In genomic region chr20:44910690-44911262, GRCh38 we compare ENCODE assay signal across 8 cellular contexts. TPM values are rescaled to one million over a fixed set of nuclear protein-coding genes. Genes with fewer than 3 reads are reported as not detected.
DNase-seq lines count a peak whose midpoint lies in the region; ATAC-seq, FAIRE-seq and TF ChIP-seq lines count a peak whose summit lies in the region.

No MANE protein-coding gene starts in this region.

- peak overlapping the region; percentile 57 for H4K8ac ChIP-seq in mesendoderm (ENCODE audit: low read depth, low read length)

- TF ChIP-seq POLR2A in K562 (conservative IDR thresholded peaks at IDR 0.05): no peak

- intact Hi-C loops in K562 (cut with micrococcal nuclease): loop anchor here (2.0 to 10.0 kb wide), 2 partner anchors 50 to 184 kb away; partner anchors contain the start of gene TOMM34

- no peak overlapping the region for H2AK5ac ChIP-seq in mesendoderm (ENCODE audit: low read length)

- H4K20me1 ChIP-seq in K562 (replicated peaks; ENCODE audit: control insufficient read depth, insufficient read depth, low read length): 0 out of 2 replicates have a peak, but pooled peaks cover 3% of the 10 kb centered on the region

- no peak for TF ChIP-seq EP300 in K562 (IDR thresholded peaks at IDR 0.05; ENCODE audit: low read length)

- H3K9me3 Mint-ChIP-seq in IgD-negative memory B cell: no peaks in the 10 kb centered on the region

- H3K4ac ChIP-seq in mesendoderm (ENCODE audit: low read depth, low read length): peak overlapping the region; percentile 58

- H3K27me3 ChIP-seq in BE2C (no peaks in the 10 kb centered on the region), K562 (ENCODE audit: control insufficient read depth in 2 of 2, insufficient read depth in 2 of 2, low read length in 2 of 2) (no peaks in the 10 kb centered on the region), mesendoderm (ENCODE audit: insufficient read depth, low read length, poor library complexity) (no peaks in the 10 kb centered on the region)

- no peaks in the 10 kb centered on the region for H3K36me3 Mint-ChIP-seq in IgD-negative memory B cell

- POLR2A ChIA-PET in K562 (lab: Yijun Ruan, JAX): interaction anchor here (0.7 to 5.2 kb wide), 8 partner anchors 13 to 398 kb away, joined by 3 to 50 read pairs (median 6); partner anchors contain the start of gene MATN4

- H3K36me3 ChIP-seq in BE2C: peaks cover 15% of the 10 kb centered on the region
- peaks cover 62% of the 10 kb centered on the region for H3K36me3 ChIP-seq in K562 (ENCODE audit: control insufficient read depth, insufficient read depth, low read length)
- H3K36me3 ChIP-seq in mesendoderm (ENCODE audit: control insufficient read depth, insufficient read depth, low read length): peaks cover 8% of the 10 kb centered on the region

- H3K9ac ChIP-seq in K562 (ENCODE audit: insufficient read depth in 1 of 2, low read depth in 2 of 2, low read length in 2 of 2) (peak overlapping the region; percentile 83 to 90), mesendoderm (ENCODE audit: low read length) (peak overlapping the region; percentile 90)

- H3K23ac ChIP-seq in mesendoderm (ENCODE audit: low read length): no peak overlapping the region

- TF ChIP-seq CTCF in BE2C (IDR thresholded peaks at IDR 0.05; ENCODE audit: low read depth, low read length) (no peak), K562 (IDR thresholded peaks at IDR 0.05 in 2 of 3, conservative IDR thresholded peaks at IDR 0.05 in 1 of 3; ENCODE audit: insufficient read depth in 2 of 3, low read depth in 1 of 3, low read length in 3 of 3) (no peak)

- ATAC-seq in K562: peak; percentile 41

- H3K4me3 ChIP-seq in BE2C (ENCODE audit: low read depth, low read length): peak overlapping the region; percentile 69
- H3K4me3 ChIP-seq in K562: peak overlapping the region; percentile 56
- H3K4me3 ChIP-seq in mesendoderm (ENCODE audit: low read length): peak overlapping the region; percentile 82

- peaks cover 20% of the 10 kb centered on the region for H3K79me2 ChIP-seq in K562 (ENCODE audit: control insufficient read depth, insufficient read depth, low read length)
- peaks cover 2% of the 10 kb centered on the region for H3K79me2 ChIP-seq in mesendoderm (ENCODE audit: control insufficient read depth, insufficient read depth, low read length)

- H3K4me3 Mint-ChIP-seq in IgD-negative memory B cell: peak overlapping the region; percentile 87 to 92 (median 89)

- no peak overlapping the region for H2BK120ac ChIP-seq in mesendoderm (ENCODE audit: low read depth, low read length)

- H3K18ac ChIP-seq in mesendoderm (ENCODE audit: low read length): peak overlapping the region; percentile 96

- in situ Hi-C loops in K562 (cut with MboI): no loop called here

- H2BK5ac ChIP-seq in mesendoderm (ENCODE audit: low read length): no peak overlapping the region

- H3K4me1 ChIP-seq in BE2C: no peaks in the 10 kb centered on the region
- peaks cover 14 to 24% of the 10 kb centered on the region in 2 experiments for H3K4me1 ChIP-seq in K562 (replicated peaks in 1 of 2; ENCODE audit: control insufficient read depth in 2 of 2, insufficient read depth in 2 of 2, low read length in 2 of 2)
- H3K4me1 ChIP-seq in mesendoderm (ENCODE audit: control insufficient read depth, low read depth, low read length): peaks cover 6% of the 10 kb centered on the region

- peak overlapping the region; percentile 53 to 85 (median 73) for H3K27ac Mint-ChIP-seq in IgD-negative memory B cell

- H3K27ac ChIP-seq in K562 (ENCODE audit: extremely low read depth, low read depth, low read length) (peak overlapping the region; percentile 80), mesendoderm (ENCODE audit: low read depth, low read length) (peak overlapping the region; percentile 17)

- no peak overlapping the region for H2BK15ac ChIP-seq in mesendoderm (replicated peaks; ENCODE audit: low read depth)

- H3K9me3 ChIP-seq in BE2C (no peaks in the 10 kb centered on the region), K562 (replicated peaks; ENCODE audit: control insufficient read depth, insufficient read depth, low read depth, low read length) (no peaks in the 10 kb centered on the region)

- BruUV-seq in K562 (replicated peaks; lab: Mats Ljungman, UMichigan): TSS peak; percentile 84

- FAIRE-seq in K562 (lab: Jason Lieb, UNC): peak; percentile 75

- H3K4me2 ChIP-seq in K562 (ENCODE audit: insufficient read depth, low read length) (peak overlapping the region; percentile 89), mesendoderm (ENCODE audit: low read length) (peak overlapping the region; percentile 95)

- H3K9me1 ChIP-seq in K562 (ENCODE audit: control insufficient read depth, insufficient read depth, low read length): no peaks in the 10 kb centered on the region

- H3K27me3 Mint-ChIP-seq in IgD-negative memory B cell: no peaks in the 10 kb centered on the region

- DNase-seq in BE2C: no peak
- DNase-seq in K562 (ENCODE audit: extremely low read depth in 1 of 4, low spot score in 3 of 4): peak in 3 of 4 experiments; percentile 31 to 57 (median 36)
- peak; percentile 51 for DNase-seq in mesendoderm
- DNase-seq in GOT3 (lab: John Stamatoyannopoulos, UW): no peak
- no peak for DNase-seq in NCI-H526 treated with DMSO at 0.1 percent for 48 hours (lab: John Stamatoyannopoulos, UW)
- DNase-seq in activated gamma-delta T cell treated with Interleukin-2 at 50 U/mL for 16 hours: no peak
- no peak for DNase-seq in NCI-H446 (lab: John Stamatoyannopoulos, UW)

- peak overlapping the region; percentile 94 for H3K56ac ChIP-seq in mesendoderm (ENCODE audit: low read length)

- H3K79me1 ChIP-seq in mesendoderm (ENCODE audit: low read length): peaks cover 7% of the 10 kb centered on the region

- no peak overlapping the region for H4K5ac ChIP-seq in mesendoderm (ENCODE audit: low read length)

- no peak for TF ChIP-seq RAD21 in K562 (CRISPR knock-in tag; conservative IDR thresholded peaks at IDR 0.05 in 1 of 2, IDR thresholded peaks at IDR 0.05 in 1 of 2)

- CTCF ChIA-PET in K562 (lab: Yijun Ruan, JAX; ENCODE audit: low intra/inter-chr PET ratio): no interaction called here

- WGBS in K562 (ENCODE audit: insufficient coverage, low coverage, missing lambda C conversion rate): 8% methylated on average over 17 of the region's 17 CpGs
- no CpG with 5 or more reads among the region's 17 CpGs for WGBS in mesendoderm (ENCODE audit: extremely low coverage, insufficient coverage, low lambda C conversion rate)

- peak overlapping the region; percentile 82 for H2AFZ ChIP-seq in K562 (ENCODE audit: low read depth, low read length)

- peaks cover 8 to 16% (median 12%) of the 10 kb centered on the region in 3 donors for H3K4me1 Mint-ChIP-seq in IgD-negative memory B cell

RNA-seq across cellular contexts. Expression of gene PABPC1L, which starts 0.9 kb away (rescaled TPM):
- 17.0 TPM for polyA plus RNA-seq in BE2C (2012; ENCODE audit: insufficient read depth, insufficient read length, low read depth)
- polyA plus RNA-seq in IgD-negative memory B cell (3.4 TPM), K562 (2011; rRNA removed) (64.2 and 78.4 TPM in 2 replicates), K562 (2014; fragmentation: Illumina TruSeq; extraction: Trizol) (43.8 and 48.8 TPM in 2 replicates), K562 (2014; fragmentation: Nextera tagmentation; extraction: Ambion mirVana) (1 to 10 TPM; 6.0 to 7.2 TPM), K562 (2014; rRNA removed) (89.7 and 90.3 TPM in 2 replicates)
- 609 and 822 TPM in 2 replicates for total RNA-seq in K562 (2011; cell fraction: chromatin; rRNA removed; ENCODE audit: low replicate concordance)
- total RNA-seq in K562 (2011; cell fraction: nucleolus; rRNA removed): 341 and 348 TPM in 2 replicates
- total RNA-seq in K562 (2011; cell fraction: nucleoplasm; rRNA removed): 412 and 472 TPM in 2 replicates
- total RNA-seq in K562 (2014; rRNA removed) (15.8 and 22.2 TPM in 2 replicates), K562 (2014; rRNA removed; fragmentation: Illumina TruSeq; extraction: Trizol) (12.6 and 13.8 TPM in 2 replicates), K562 (2015; rRNA removed; fragmentation: Illumina TruSeq; extraction: Trizol) (12.2 and 12.9 TPM in 2 replicates), K562 (2021) (38.8 and 48.2 TPM in 2 replicates)
- polyA plus RNA-seq in K562 (2011; cell fraction: cytosol; rRNA removed): 39.8 and 42.7 TPM in 2 replicates
- polyA plus RNA-seq in K562 (2011; cell fraction: nucleus; rRNA removed): 277 and 391 TPM in 2 replicates
- 39.2 and 228 TPM in 2 replicates for polyA plus RNA-seq in K562 (2012)
- 19.6 and 23.4 TPM in 2 replicates for polyA minus RNA-seq in K562 (2011; rRNA and poly(A)+ RNA removed)
- 7.3 and 13.4 TPM in 2 replicates for polyA minus RNA-seq in K562 (2011; cell fraction: cytosol; rRNA and poly(A)+ RNA removed)
- 52.9 and 54.2 TPM in 2 replicates for polyA minus RNA-seq in K562 (2011; cell fraction: nucleus; rRNA and poly(A)+ RNA removed)
- 35.6 TPM for polyA plus RNA-seq in mesendoderm (2013, experiment 1 of 2)
- polyA plus RNA-seq in mesendoderm (2013, experiment 2 of 2): 37.3 TPM

RNA-seq across cellular contexts. Expression of gene YWHAB, which starts 25.3 kb away (rescaled TPM):
- 169 TPM for polyA plus RNA-seq in BE2C (2012; ENCODE audit: insufficient read depth, insufficient read length, low read depth)
- 505 TPM for polyA plus RNA-seq in IgD-negative memory B cell
- 25.3 and 55.8 TPM in 2 replicates for total RNA-seq in K562 (2011; cell fraction: chromatin; rRNA removed; ENCODE audit: low replicate concordance)
- total RNA-seq in K562 (2011; cell fraction: nucleolus; rRNA removed): 18.7 and 19.3 TPM in 2 replicates
- total RNA-seq in K562 (2011; cell fraction: nucleoplasm; rRNA removed): 38.6 and 71.2 TPM in 2 replicates
- total RNA-seq in K562 (2014; rRNA removed): 60.6 and 70.0 TPM in 2 replicates
- 96.1 and 109 TPM in 2 replicates for total RNA-seq in K562 (2014; rRNA removed; fragmentation: Illumina TruSeq; extraction: Trizol)
- total RNA-seq in K562 (2015; rRNA removed; fragmentation: Illumina TruSeq; extraction: Trizol): 83.8 and 90.4 TPM in 2 replicates
- 178 and 180 TPM in 2 replicates for total RNA-seq in K562 (2021)
- 67.3 and 93.0 TPM in 2 replicates for polyA plus RNA-seq in K562 (2011; rRNA removed)
- 28.7 and 49.4 TPM in 2 replicates for polyA plus RNA-seq in K562 (2011; cell fraction: cytosol; rRNA removed)
- 22.9 and 33.5 TPM in 2 replicates for polyA plus RNA-seq in K562 (2011; cell fraction: nucleus; rRNA removed)
- polyA plus RNA-seq in K562 (2012): 138 and 141 TPM in 2 replicates
- polyA plus RNA-seq in K562 (2014; fragmentation: Illumina TruSeq; extraction: Trizol): 166 and 185 TPM in 2 replicates
- 100 to 1,000 TPM; 106 to 124 TPM for polyA plus RNA-seq in K562 (2014; fragmentation: Nextera tagmentation; extraction: Ambion mirVana)
- 78.1 and 78.3 TPM in 2 replicates for polyA plus RNA-seq in K562 (2014; rRNA removed)
- polyA minus RNA-seq in K562 (2011; rRNA and poly(A)+ RNA removed): 67.1 and 73.1 TPM in 2 replicates
- 41.1 and 51.6 TPM in 2 replicates for polyA minus RNA-seq in K562 (2011; cell fraction: cytosol; rRNA and poly(A)+ RNA removed)
- 14.5 and 26.2 TPM in 2 replicates for polyA minus RNA-seq in K562 (2011; cell fraction: nucleus; rRNA and poly(A)+ RNA removed)
- 300 TPM for polyA plus RNA-seq in mesendoderm (2013, experiment 1 of 2)
- 307 TPM for polyA plus RNA-seq in mesendoderm (2013, experiment 2 of 2)

RNA-seq across cellular contexts. Expression of gene TOMM34, which starts 49.4 kb away (rescaled TPM):
- 48.2 TPM for polyA plus RNA-seq in BE2C (2012; ENCODE audit: insufficient read depth, insufficient read length, low read depth)
- 33.0 TPM for polyA plus RNA-seq in IgD-negative memory B cell
- 7.3 and 11.7 TPM in 2 replicates for total RNA-seq in K562 (2011; cell fraction: chromatin; rRNA removed; ENCODE audit: low replicate concordance)
- 10.5 and 10.8 TPM in 2 replicates for total RNA-seq in K562 (2011; cell fraction: nucleolus; rRNA removed)
- total RNA-seq in K562 (2011; cell fraction: nucleoplasm; rRNA removed): 13.0 and 16.9 TPM in 2 replicates
- total RNA-seq in K562 (2014; rRNA removed): 41.7 and 49.7 TPM in 2 replicates
- 30.9 and 31.7 TPM in 2 replicates for total RNA-seq in K562 (2014; rRNA removed; fragmentation: Illumina TruSeq; extraction: Trizol)
- 30.3 and 31.4 TPM in 2 replicates for total RNA-seq in K562 (2015; rRNA removed; fragmentation: Illumina TruSeq; extraction: Trizol)
- 41.3 and 43.4 TPM in 2 replicates for total RNA-seq in K562 (2021)
- polyA plus RNA-seq in K562 (2011; rRNA removed): 49.1 and 56.0 TPM in 2 replicates
- polyA plus RNA-seq in K562 (2011; cell fraction: cytosol; rRNA removed): 50.8 and 67.9 TPM in 2 replicates
- 34.3 and 45.6 TPM in 2 replicates for polyA plus RNA-seq in K562 (2011; cell fraction: nucleus; rRNA removed)
- polyA plus RNA-seq in K562 (2012): 34.8 and 51.5 TPM in 2 replicates
- 62.6 and 69.4 TPM in 2 replicates for polyA plus RNA-seq in K562 (2014; fragmentation: Illumina TruSeq; extraction: Trizol)
- polyA plus RNA-seq in K562 (2014; fragmentation: Nextera tagmentation; extraction: Ambion mirVana): 10 to 100 TPM; 18.1 to 32.6 TPM
- polyA plus RNA-seq in K562 (2014; rRNA removed): 44.8 and 50.6 TPM in 2 replicates
- polyA minus RNA-seq in K562 (2011; rRNA and poly(A)+ RNA removed): 24.5 and 32.5 TPM in 2 replicates
- 15.4 and 19.2 TPM in 2 replicates for polyA minus RNA-seq in K562 (2011; cell fraction: cytosol; rRNA and poly(A)+ RNA removed)
- polyA minus RNA-seq in K562 (2011; cell fraction: nucleus; rRNA and poly(A)+ RNA removed): 7.7 and 9.7 TPM in 2 replicates
- 27.5 TPM for polyA plus RNA-seq in mesendoderm (2013, experiment 1 of 2)
- polyA plus RNA-seq in mesendoderm (2013, experiment 2 of 2): 28.2 TPM

RNA-seq across cellular contexts. Expression of gene STK4, which starts 55.5 kb away (rescaled TPM):
- polyA plus RNA-seq in BE2C (2012; ENCODE audit: insufficient read depth, insufficient read length, low read depth): 12.8 TPM
- polyA plus RNA-seq in IgD-negative memory B cell (131 TPM), K562 (2011; rRNA removed) (22.7 and 29.7 TPM in 2 replicates), K562 (2014; fragmentation: Illumina TruSeq; extraction: Trizol) (20.3 and 22.2 TPM in 2 replicates), K562 (2014; fragmentation: Nextera tagmentation; extraction: Ambion mirVana) (10 to 100 TPM; 11.9 to 12.0 TPM), K562 (2014; rRNA removed) (16.7 and 19.0 TPM in 2 replicates)
- 54.9 and 167 TPM in 2 replicates for total RNA-seq in K562 (2011; cell fraction: chromatin; rRNA removed; ENCODE audit: low replicate concordance)
- total RNA-seq in K562 (2011; cell fraction: nucleolus; rRNA removed): 25.5 and 35.5 TPM in 2 replicates
- 67.2 and 90.2 TPM in 2 replicates for total RNA-seq in K562 (2011; cell fraction: nucleoplasm; rRNA removed)
- total RNA-seq in K562 (2014; rRNA removed) (17.1 and 19.8 TPM in 2 replicates), K562 (2014; rRNA removed; fragmentation: Illumina TruSeq; extraction: Trizol) (30.6 and 33.8 TPM in 2 replicates), K562 (2015; rRNA removed; fragmentation: Illumina TruSeq; extraction: Trizol) (27.6 and 30.4 TPM in 2 replicates), K562 (2021) (27.4 and 27.5 TPM in 2 replicates)
- polyA plus RNA-seq in K562 (2011; cell fraction: cytosol; rRNA removed): 7.7 and 11.9 TPM in 2 replicates
- polyA plus RNA-seq in K562 (2011; cell fraction: nucleus; rRNA removed): 23.9 and 27.6 TPM in 2 replicates
- polyA plus RNA-seq in K562 (2012): 12.6 and 13.5 TPM in 2 replicates
- 47.4 and 53.4 TPM in 2 replicates for polyA minus RNA-seq in K562 (2011; rRNA and poly(A)+ RNA removed)
- 10.5 and 13.9 TPM in 2 replicates for polyA minus RNA-seq in K562 (2011; cell fraction: cytosol; rRNA and poly(A)+ RNA removed)
- 34.6 and 48.3 TPM in 2 replicates for polyA minus RNA-seq in K562 (2011; cell fraction: nucleus; rRNA and poly(A)+ RNA removed)
- 12.9 TPM for polyA plus RNA-seq in mesendoderm (2013, experiment 1 of 2)
- 13.3 TPM for polyA plus RNA-seq in mesendoderm (2013, experiment 2 of 2)

Comparison
In these comparisons a context has a peak if more than half of its experiments do, and no peak if none do; other contexts are left out.
1. DNase-seq: peak in K562 (3 of 4) and mesendoderm (single experiment); none in BE2C (single experiment), GOT3 (single experiment), NCI-H526 treated with DMSO at 0.1 percent for 48 hours (single experiment), activated gamma-delta T cell treated with Interleukin-2 at 50 U/mL for 16 hours (single experiment) and NCI-H446 (0 of 2).
2. Peak in every context shown above with its lines, with median percentiles within 50 percentile points of each other: H3K4me3 ChIP-seq.